ENCODE assay signal across 8 cellular contexts in genomic region chr22:25334091-25334490, GRCh38.
DNase-seq lines count a peak whose midpoint lies in the region; ATAC-seq and TF ChIP-seq lines count a peak whose summit lies in the region.

No MANE protein-coding gene starts in this region.

- H3K27ac ChIP-seq in AG04450 (ENCODE audit: low read depth, low read length) (no peak overlapping the region), SK-N-SH (ENCODE audit: low read depth in 2 of 2, low read length in 1 of 2) (no peak overlapping the region), mammary epithelial cell (ENCODE audit: insufficient read depth, low read depth, low read length) (no peak overlapping the region), right lobe of liver (no peak overlapping the region)

- H3K9ac ChIP-seq in SK-N-SH = no peak overlapping the region
- H3K9ac ChIP-seq in mammary epithelial cell (ENCODE audit: insufficient read depth, low read length) = no peak overlapping the region

- ATAC-seq in right lobe of liver (peak; percentile 63 to 86 (median 76)), GM21367 (IDR thresholded peaks at IDR 0.05; ENCODE audit: unreplicated experiment) (no peak)
- ATAC-seq in stimulated activated naive CD8-positive, alpha-beta T cell treated with anti-CD3 and anti-CD28 coated beads, Interleukin-15, Interleukin-2, amounts not matched to agents 100 U/mL and 50 U/mL, for 24 hours = peak; percentile 64

- POLR2A ChIA-PET in AG04450 (lab: Yijun Ruan, JAX) (no interaction called here), SK-N-SH (lab: Yijun Ruan, JAX) (no interaction called here)

- H3K79me2 ChIP-seq in SK-N-SH (ENCODE audit: insufficient read depth) = no peaks in the 10 kb centered on the region
- no peaks in the 10 kb centered on the region for H3K79me2 ChIP-seq in mammary epithelial cell (ENCODE audit: insufficient read depth, low read length)

- no peaks in the 10 kb centered on the region for H3K4me1 ChIP-seq in SK-N-SH (ENCODE audit: control insufficient read depth in 1 of 2, insufficient read depth in 2 of 2, low read depth in 1 of 2, low read length in 1 of 2)
- H3K4me1 ChIP-seq in mammary epithelial cell (ENCODE audit: insufficient read depth, low read length) = no peaks in the 10 kb centered on the region
- no peaks in the 10 kb centered on the region for H3K4me1 ChIP-seq in right lobe of liver

- no peaks in the 10 kb centered on the region for H3K9me3 ChIP-seq in AG04450 (ENCODE audit: control insufficient read depth, insufficient read depth, low read length)
- no peaks in the 10 kb centered on the region for H3K9me3 ChIP-seq in SK-N-SH
- H3K9me3 ChIP-seq in mammary epithelial cell (replicated peaks; ENCODE audit: insufficient read depth, low read length) = no peaks in the 10 kb centered on the region
- H3K9me3 ChIP-seq in right lobe of liver = no peaks in the 10 kb centered on the region

- H3F3A ChIP-seq in SK-N-SH (replicated peaks; ENCODE audit: insufficient read depth) = no peaks in the 10 kb centered on the region

- CTCF ChIA-PET in AG04450 (lab: Charles Lee) (interaction anchor here (0.7 kb wide), 1 partner anchor 437 kb away, joined by 4 read pairs; no protein-coding TSS in a partner anchor), SK-N-SH (lab: Yijun Ruan, JAX) (no interaction called here), mammary epithelial cell (lab: Charles Lee; ENCODE audit: low non-redundant PET) (interaction anchor here (0.7 kb wide), 1 partner anchor 176 kb away, joined by 3 read pairs; no protein-coding TSS in a partner anchor)

- in situ Hi-C loops in mammary epithelial cell (cut with MboI; ENCODE audit: low sequenced_read_pairs in 2 of 2) = no loop called here

- no peak for TF ChIP-seq EP300 in SK-N-SH (IDR thresholded peaks at IDR 0.05; ENCODE audit: borderline replicate concordance in 1 of 2, low read depth in 1 of 2, low read length in 1 of 2)

- no TSS peak for BruUV-seq in mammary epithelial cell (replicated peaks; lab: Mats Ljungman, UMichigan)

- no peaks in the 10 kb centered on the region for H3K9me2 ChIP-seq in SK-N-SH

- DNase-seq in AG04450 (ENCODE audit: low read depth, low spot score) (no peak), HFF-Myc (ENCODE audit: extremely low read depth, low read depth) (peak; percentile 10), SK-N-SH (no peak), mammary epithelial cell (peak; percentile 21), right lobe of liver (peak in 2 of 3 donors; percentile 44 to 67), lower leg skin (ENCODE audit: low spot score in 2 of 2) (no peak)
- peak; percentile 75 for DNase-seq in stimulated activated naive CD8-positive, alpha-beta T cell treated with anti-CD3 and anti-CD28 coated beads, Interleukin-15, Interleukin-2, amounts not matched to agents 100 U/mL and 50 U/mL, for 24 hours

- H3K4me2 ChIP-seq in SK-N-SH (no peak overlapping the region), mammary epithelial cell (ENCODE audit: insufficient read depth, low read depth, low read length) (no peak overlapping the region)

- no peak for TF ChIP-seq POLR2A in right lobe of liver (IDR thresholded peaks at IDR 0.05)
- no peak for TF ChIP-seq POLR2A in lower leg skin (IDR thresholded peaks at IDR 0.05)

- no peak overlapping the region for H3K4me3 ChIP-seq in AG04450 (ENCODE audit: low read depth, low read length)
- no peak overlapping the region for H3K4me3 ChIP-seq in HFF-Myc (replicated peaks; ENCODE audit: low read depth, low read length)
- no peak overlapping the region; a peak in 1 of 4 replicates for H3K4me3 ChIP-seq in SK-N-SH (ENCODE audit: low read depth in 2 of 2, low read length in 1 of 2)
- H3K4me3 ChIP-seq in mammary epithelial cell (replicated peaks in 1 of 3; ENCODE audit: insufficient read depth in 1 of 3, low read depth in 2 of 3, low read length in 3 of 3) = no peak overlapping the region
- no peak overlapping the region for H3K4me3 ChIP-seq in right lobe of liver
- H3K4me3 ChIP-seq in lower leg skin (ENCODE audit: low read depth, poor library complexity, severe bottlenecking) = no peak overlapping the region

- H3K27me3 ChIP-seq in AG04450 (ENCODE audit: control insufficient read depth, insufficient read depth, low read length) = no peaks in the 10 kb centered on the region
- H3K27me3 ChIP-seq in SK-N-SH (ENCODE audit: insufficient read depth) = no peaks in the 10 kb centered on the region
- H3K27me3 ChIP-seq in mammary epithelial cell (ENCODE audit: insufficient read depth, low read length) = no peaks in the 10 kb centered on the region
- H3K27me3 ChIP-seq in right lobe of liver = no peaks in the 10 kb centered on the region

- H4K20me1 ChIP-seq in SK-N-SH (ENCODE audit: insufficient read depth) (no peaks in the 10 kb centered on the region), mammary epithelial cell (ENCODE audit: insufficient read depth, low read length) (no peaks in the 10 kb centered on the region)

- TF ChIP-seq RAD21 in SK-N-SH (IDR thresholded peaks at IDR 0.05; ENCODE audit: low read length) = no peak

- no peak overlapping the region for H2AFZ ChIP-seq in SK-N-SH (ENCODE audit: low read depth)
- no peak overlapping the region for H2AFZ ChIP-seq in mammary epithelial cell (ENCODE audit: low read depth, low read length)

- TF ChIP-seq CTCF in AG04450 (IDR thresholded peaks at IDR 0.05; ENCODE audit: low read depth, low read length) (peak; percentile 27; the same call in 1 of the 2 replicates), HFF-Myc (IDR thresholded peaks at IDR 0.05; ENCODE audit: low read depth, low read length, missing control alignments) (peak; percentile 64), SK-N-SH (IDR thresholded peaks at IDR 0.05) (peak; percentile 35), mammary epithelial cell (conservative IDR thresholded peaks at IDR 0.05 in 1 of 2, IDR thresholded peaks at IDR 0.05 in 1 of 2; ENCODE audit: extremely low read depth in 1 of 2, insufficient read depth in 1 of 2, low read depth in 1 of 2, low read length in 2 of 2) (peak; percentile 40 to 67), right lobe of liver (IDR thresholded peaks at IDR 0.05) (peak; percentile 26 to 54 (median 40)), lower leg skin (IDR thresholded peaks at IDR 0.05) (no peak)

- H3K36me3 ChIP-seq in SK-N-SH (replicated peaks in 1 of 2; ENCODE audit: control insufficient read depth in 1 of 2, insufficient read depth in 2 of 2, low read length in 1 of 2) = no peaks in the 10 kb centered on the region
- H3K36me3 ChIP-seq in mammary epithelial cell (ENCODE audit: insufficient read depth, low read length) = no peaks in the 10 kb centered on the region
- H3K36me3 ChIP-seq in right lobe of liver = no peaks in the 10 kb centered on the region

- dilution Hi-C loops in mammary epithelial cell (cut with HindIII; ENCODE audit: low sequenced_read_pairs) = no loop called here

- no CpG with 5 or more reads among the region's 10 CpGs for WGBS in SK-N-SH (ENCODE audit: low lambda C conversion rate)
- WGBS in mammary epithelial cell (ENCODE audit: low coverage, missing lambda C conversion rate) = 72% methylated on average over 4 of the region's 10 CpGs
- WGBS in right lobe of liver (ENCODE audit: insufficient coverage, low coverage, low lambda C conversion rate, missing lambda C conversion rate) = 75% methylated on average over 4 of the region's 10 CpGs
- 33 to 43% methylated on average over 10 of the region's 10 CpGs for whole genome bisulfite sequencing in lower leg skin, 2 donors

- intact Hi-C loops in mammary epithelial cell (cut with micrococcal nuclease) = loop anchor here (1.0 to 5.0 kb wide), 2 partner anchors 98 to 252 kb away; no protein-coding TSS in a partner anchor
- intact Hi-C loops in right lobe of liver (cut with DNase I) = no loop called here
- intact Hi-C loops in lower leg skin (cut with DNase I; ENCODE audit: low total_unique reads) = no loop called here

TF ChIP-seq in SK-N-SH, 30 proteins besides CTCF, POLR2A, EP300 and RAD21:
- TF ChIP-seq MEF2A (IDR thresholded peaks at IDR 0.05; ENCODE audit: borderline replicate concordance, low read depth) = no peak
- no peak for TF ChIP-seq RFX5 (IDR thresholded peaks at IDR 0.05; ENCODE audit: low read length)
- TF ChIP-seq SIN3A (IDR thresholded peaks at IDR 0.05; ENCODE audit: borderline replicate concordance, low read depth, low read length) = no peak
- no peak for TF ChIP-seq TAF1 (IDR thresholded peaks at IDR 0.05; ENCODE audit: borderline replicate concordance, low read depth, low read length)
- no peak for TF ChIP-seq ZBTB33 (IDR thresholded peaks at IDR 0.05; ENCODE audit: borderline replicate concordance, low read depth)
TF ChIP-seq in SK-N-SH: peak in this region for 0.

Comparison
In these comparisons a context has a peak if more than half of its experiments do, and no peak if none do; other contexts are left out.
1. DNase-seq: peak in HFF-Myc (single experiment), mammary epithelial cell (single experiment), right lobe of liver (2 of 3) and stimulated activated naive CD8-positive, alpha-beta T cell treated with anti-CD3 and anti-CD28 coated beads, Interleukin-15, Interleukin-2, amounts not matched to agents 100 U/mL and 50 U/mL, for 24 hours (single experiment); none in AG04450 (single experiment), SK-N-SH (single experiment) and lower leg skin (0 of 2).
2. CTCF ChIP-seq: peak in AG04450 (single experiment), HFF-Myc (single experiment), SK-N-SH (single experiment), mammary epithelial cell (2 of 2) and right lobe of liver (4 of 4); none in lower leg skin (0 of 3).